In the genomic region with DNA sequence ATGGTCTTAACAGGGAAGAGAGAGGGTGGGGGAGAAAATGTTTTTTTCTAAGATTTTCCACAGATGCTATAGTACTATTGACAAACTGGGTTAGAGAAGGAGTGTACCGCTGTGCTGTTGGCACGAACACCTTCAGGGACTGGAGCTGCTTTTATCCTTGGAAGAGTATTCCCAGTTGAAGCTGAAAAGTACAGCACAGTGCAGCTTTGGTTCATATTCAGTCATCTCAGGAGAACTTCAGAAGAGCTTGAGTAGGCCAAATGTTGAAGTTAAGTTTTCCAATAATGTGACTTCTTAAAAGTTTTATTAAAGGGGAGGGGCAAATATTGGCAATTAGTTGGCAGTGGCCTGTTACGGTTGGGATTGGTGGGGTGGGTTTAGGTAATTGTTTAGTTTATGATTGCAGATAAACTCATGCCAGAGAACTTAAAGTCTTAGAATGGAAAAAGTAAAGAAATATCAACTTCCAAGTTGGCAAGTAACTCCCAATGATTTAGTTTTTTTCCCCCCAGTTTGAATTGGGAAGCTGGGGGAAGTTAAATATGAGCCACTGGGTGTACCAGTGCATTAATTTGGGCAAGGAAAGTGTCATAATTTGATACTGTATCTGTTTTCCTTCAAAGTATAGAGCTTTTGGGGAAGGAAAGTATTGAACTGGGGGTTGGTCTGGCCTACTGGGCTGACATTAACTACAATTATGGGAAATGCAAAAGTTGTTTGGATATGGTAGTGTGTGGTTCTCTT, we compare ENCODE assay signal across 9 cellular contexts. TPM values are rescaled to one million over a fixed set of nuclear protein-coding genes. Genes with fewer than 3 reads are reported as not detected.
A peak's percentile ranks its signal among the peaks of the same experiment; 100 is the strongest.
DNase-seq lines count a peak whose midpoint lies in the region; ATAC-seq, FAIRE-seq and TF ChIP-seq lines count a peak whose summit lies in the region.
"Had no signal": no experiment of that assay in that cellular context is flagged by ENCODE, and none has a peak within 500 bp of the region (broad histone marks: within the 10 kb centered on the region; RNA-seq: fewer than 3 reads in every experiment).

No MANE protein-coding gene starts in this region.

- TF ChIP-seq CTCF in K562 (IDR thresholded peaks at IDR 0.05 in 2 of 3, conservative IDR thresholded peaks at IDR 0.05 in 1 of 3; ENCODE audit: insufficient read depth in 2 of 3, low read depth in 1 of 3, low read length in 3 of 3) (no peak), lung (IDR thresholded peaks at IDR 0.05; ENCODE audit: control extremely low read depth, extremely low read depth) (no peak)

- H3K4me2 ChIP-seq in K562 (ENCODE audit: insufficient read depth, low read length) = peak overlapping the region; percentile 94

- CTCF ChIA-PET in K562 (lab: Yijun Ruan, JAX; ENCODE audit: low intra/inter-chr PET ratio) = no interaction called here

- H3K4me3 ChIP-seq in HUES64 (ENCODE audit: low read length) (peak overlapping the region; percentile 96), K562 (peak overlapping the region; percentile 84), lung (peak overlapping the region; percentile 88)

- H3K9me3 ChIP-seq in HUES64 (ENCODE audit: insufficient read depth, low read depth, low read length) (no peaks in the 10 kb centered on the region), K562 (replicated peaks; ENCODE audit: control insufficient read depth, insufficient read depth, low read depth, low read length) (no peaks in the 10 kb centered on the region), lung (ENCODE audit: control insufficient read depth in 2 of 2, insufficient read depth in 1 of 2, low read length in 1 of 2) (peaks cover 0 to 3% of the 10 kb centered on the region in 2 donors)

- H3K79me2 ChIP-seq in K562 (ENCODE audit: control insufficient read depth, insufficient read depth, low read length) = peaks cover 97% of the 10 kb centered on the region

- FAIRE-seq in K562 (lab: Jason Lieb, UNC) = no peak

- peak; percentile 25 to 43 for DNase-seq in AML-193 (lab: John Stamatoyannopoulos, UW)
- DNase-seq in K562 (ENCODE audit: extremely low read depth in 1 of 4, low spot score in 3 of 4) = peak in 2 of 4 experiments; percentile 7 to 64
- no peak for DNase-seq in lung (ENCODE audit: low spot score)
- DNase-seq in GM03348 (ENCODE audit: low spot score) = no peak
- DNase-seq in dedifferentiated amniotic fluid mesenchymal stem cell (ENCODE audit: extremely low spot score) = no peak
- no peak for DNase-seq in activated gamma-delta T cell treated with Interleukin-2 at 50 U/mL for 16 hours

- WGBS in HUES64 = 2% methylated on average over 3 of the region's 3 CpGs
- WGBS in K562 (ENCODE audit: insufficient coverage, low coverage, missing lambda C conversion rate) = 0% methylated on average over 3 of the region's 3 CpGs
- 0 to 1% methylated on average over 3 of the region's 3 CpGs for WGBS in lung, 2 donors

- H3K9me1 ChIP-seq in K562 (ENCODE audit: control insufficient read depth, insufficient read depth, low read length) = peaks cover 5% of the 10 kb centered on the region

- H3K9ac ChIP-seq in HUES64 (ENCODE audit: low read depth, low read length) (peak overlapping the region; percentile 100), K562 (ENCODE audit: insufficient read depth in 1 of 2, low read depth in 2 of 2, low read length in 2 of 2) (peak overlapping the region; percentile 86 to 100)

- no TSS peak for BruUV-seq in K562 (replicated peaks; lab: Mats Ljungman, UMichigan)

- H2AFZ ChIP-seq in K562 (ENCODE audit: low read depth, low read length) = no peak overlapping the region

- TF ChIP-seq RAD21 in K562 (CRISPR knock-in tag; conservative IDR thresholded peaks at IDR 0.05 in 1 of 2, IDR thresholded peaks at IDR 0.05 in 1 of 2) = no peak; a peak in 1 of 4 replicates

- TF ChIP-seq EP300 in K562 (IDR thresholded peaks at IDR 0.05; ENCODE audit: low read length) = peak; percentile 15; the same call in 1 of the 2 replicates

- no peak overlapping the region; the same call in 1 of the 2 replicates for H3K27ac ChIP-seq in HUES64 (ENCODE audit: low read depth, low read length)
- peak overlapping the region; percentile 99 for H3K27ac ChIP-seq in K562 (ENCODE audit: extremely low read depth, low read depth, low read length)
- H3K27ac ChIP-seq in lung (ENCODE audit: low read depth in 1 of 2, low read length in 1 of 2) = peak overlapping the region; percentile 87 to 96

- peak; percentile 85 for TF ChIP-seq POLR2A in K562 (conservative IDR thresholded peaks at IDR 0.05)

- intact Hi-C loops in K562 (cut with micrococcal nuclease) = no loop called here

- H3K4me1 ChIP-seq in HUES64 (ENCODE audit: insufficient read depth, low read length) = peaks cover 22% of the 10 kb centered on the region
- H3K4me1 ChIP-seq in K562 (replicated peaks in 1 of 2; ENCODE audit: control insufficient read depth in 2 of 2, insufficient read depth in 2 of 2, low read length in 2 of 2) = peaks cover 4 to 7% of the 10 kb centered on the region in 2 experiments; a peak in 3 of 5 replicates
- peaks cover 0 to 2% of the 10 kb centered on the region in 2 donors for H3K4me1 ChIP-seq in lung (ENCODE audit: control insufficient read depth in 2 of 2, insufficient read depth in 2 of 2, low read length in 2 of 2)

- H3K36me3 ChIP-seq in HUES64 (ENCODE audit: insufficient read depth, low read length) = peaks cover 69% of the 10 kb centered on the region
- peaks cover 75% of the 10 kb centered on the region for H3K36me3 ChIP-seq in K562 (ENCODE audit: control insufficient read depth, insufficient read depth, low read length)
- peaks cover 12 to 34% of the 10 kb centered on the region in 2 donors for H3K36me3 ChIP-seq in lung (ENCODE audit: control insufficient read depth in 2 of 2, insufficient read depth in 2 of 2, low read length in 2 of 2)

- H4K20me1 ChIP-seq in K562 (replicated peaks; ENCODE audit: control insufficient read depth, insufficient read depth, low read length) = peaks cover 70% of the 10 kb centered on the region

- ATAC-seq in K562 (no peak), lung (ENCODE audit: insufficient read depth, low FRiP score) (no peak), GM18520 (IDR thresholded peaks at IDR 0.05; ENCODE audit: unreplicated experiment) (no peak)
- ATAC-seq: naive thymus-derived CD8-positive, alpha-beta T cell had no signal

- no peaks in the 10 kb centered on the region for H3K27me3 ChIP-seq in HUES64 (ENCODE audit: insufficient read depth, low read length)
- H3K27me3 ChIP-seq in K562 (ENCODE audit: control insufficient read depth in 2 of 2, insufficient read depth in 2 of 2, low read length in 2 of 2) = no peaks in the 10 kb centered on the region
- H3K27me3 ChIP-seq in lung (ENCODE audit: control insufficient read depth, insufficient read depth) = no peaks in the 10 kb centered on the region

- in situ Hi-C loops in K562 (cut with MboI) = no loop called here

- POLR2A ChIA-PET in K562 (lab: Yijun Ruan, JAX) = interaction anchor here (0.5 to 27.6 kb wide), 41 partner anchors 7 to 1312 kb away, joined by 3 to 2118 read pairs (median 5); a partner anchor contains a TSS

RNA-seq across cellular contexts. Expression of a gene that starts 2.9 kb away (rescaled TPM):
- 392 TPM for polyA plus RNA-seq in HUES64 (2013, experiment 1 of 2)
- 461 TPM for polyA plus RNA-seq in HUES64 (2013, experiment 2 of 2)
- 25,088 and 54,166 TPM in 2 replicates for total RNA-seq in K562 (2011; cell fraction: chromatin; rRNA removed; ENCODE audit: low replicate concordance)
- total RNA-seq in K562 (2011; cell fraction: nucleolus; rRNA removed) = 9,055 and 12,105 TPM in 2 replicates
- total RNA-seq in K562 (2011; cell fraction: nucleoplasm; rRNA removed) = 29,585 and 58,308 TPM in 2 replicates
- total RNA-seq in K562 (2014; rRNA removed) (1,943 and 2,212 TPM in 2 replicates), K562 (2014; rRNA removed; fragmentation: Illumina TruSeq; extraction: Trizol) (2,548 and 2,859 TPM in 2 replicates), K562 (2015; rRNA removed; fragmentation: Illumina TruSeq; extraction: Trizol) (2,437 and 2,551 TPM in 2 replicates), K562 (2021) (4,052 and 5,928 TPM in 2 replicates), lung (over 10,000 TPM; 10,633 to 48,332 TPM)
- polyA plus RNA-seq in K562 (2011; rRNA removed) (980 and 1,205 TPM in 2 replicates), K562 (2014; fragmentation: Illumina TruSeq; extraction: Trizol) (363 and 398 TPM in 2 replicates), K562 (2014; fragmentation: Nextera tagmentation; extraction: Ambion mirVana) (1,000 to 10,000 TPM; 1,606 to 8,715 TPM), K562 (2014; rRNA removed) (1,666 and 2,351 TPM in 2 replicates), lung (1,000 to 10,000 TPM in 1 of 2 donors, 100 to 1,000 TPM in 1; 125 to 2,965 TPM)
- polyA plus RNA-seq in K562 (2011; cell fraction: cytosol; rRNA removed) = 93.6 and 371 TPM in 2 replicates
- 5,475 and 8,513 TPM in 2 replicates for polyA plus RNA-seq in K562 (2011; cell fraction: nucleus; rRNA removed)
- polyA plus RNA-seq in K562 (2012) = 1,113 and 1,346 TPM in 2 replicates
- 5,106 and 10,064 TPM in 2 replicates for polyA minus RNA-seq in K562 (2011; rRNA and poly(A)+ RNA removed)
- 2,869 and 5,041 TPM in 2 replicates for polyA minus RNA-seq in K562 (2011; cell fraction: cytosol; rRNA and poly(A)+ RNA removed)
- polyA minus RNA-seq in K562 (2011; cell fraction: nucleus; rRNA and poly(A)+ RNA removed) = 20,177 and 33,147 TPM in 2 replicates

RNA-seq across cellular contexts. Expression of a gene that starts 23.2 kb away (rescaled TPM):
- polyA plus RNA-seq in HUES64 (2013, experiment 1 of 2) = 39.3 TPM
- polyA plus RNA-seq in HUES64 (2013, experiment 2 of 2) = 42.5 TPM
- 59.7 and 207 TPM in 2 replicates for total RNA-seq in K562 (2011; cell fraction: chromatin; rRNA removed; ENCODE audit: low replicate concordance)
- total RNA-seq in K562 (2011; cell fraction: nucleolus; rRNA removed) = 125 and 130 TPM in 2 replicates
- total RNA-seq in K562 (2011; cell fraction: nucleoplasm; rRNA removed) = 91.0 and 98.2 TPM in 2 replicates
- 145 and 156 TPM in 2 replicates for total RNA-seq in K562 (2014; rRNA removed)
- total RNA-seq in K562 (2014; rRNA removed; fragmentation: Illumina TruSeq; extraction: Trizol) = 14.2 and 20.2 TPM in 2 replicates
- total RNA-seq in K562 (2015; rRNA removed; fragmentation: Illumina TruSeq; extraction: Trizol) = 57.6 and 59.0 TPM in 2 replicates
- total RNA-seq in K562 (2021) = 113 and 115 TPM in 2 replicates
- 55.0 and 79.2 TPM in 2 replicates for polyA plus RNA-seq in K562 (2011; rRNA removed)
- 121 and 188 TPM in 2 replicates for polyA plus RNA-seq in K562 (2011; cell fraction: cytosol; rRNA removed)
- 124 and 172 TPM in 2 replicates for polyA plus RNA-seq in K562 (2011; cell fraction: nucleus; rRNA removed)
- 54.7 and 95.3 TPM in 2 replicates for polyA plus RNA-seq in K562 (2012)
- 76.1 and 81.3 TPM in 2 replicates for polyA plus RNA-seq in K562 (2014; fragmentation: Illumina TruSeq; extraction: Trizol)
- 1 to 10 TPM; 1.9 to 4.7 TPM for polyA plus RNA-seq in K562 (2014; fragmentation: Nextera tagmentation; extraction: Ambion mirVana)
- 96.0 and 104 TPM in 2 replicates for polyA plus RNA-seq in K562 (2014; rRNA removed)
- 27.0 and 42.0 TPM in 2 replicates for polyA minus RNA-seq in K562 (2011; rRNA and poly(A)+ RNA removed)
- polyA minus RNA-seq in K562 (2011; cell fraction: cytosol; rRNA and poly(A)+ RNA removed) = 62.5 and 74.3 TPM in 2 replicates
- 31.2 and 38.2 TPM in 2 replicates for polyA minus RNA-seq in K562 (2011; cell fraction: nucleus; rRNA and poly(A)+ RNA removed)
- 10 to 100 TPM; 54.3 to 93.8 TPM for total RNA-seq in lung
- 100 to 1,000 TPM in 1 of 2 donors, 10 to 100 TPM in 1; 79.1 to 107 TPM for polyA plus RNA-seq in lung

RNA-seq across cellular contexts. Expression of a gene that starts 56.5 kb away (rescaled TPM):
- polyA plus RNA-seq in HUES64 (2013, experiment 1 of 2) = 5.0 TPM
- polyA plus RNA-seq in HUES64 (2013, experiment 2 of 2) = 7.1 TPM
- 78.9 and 182 TPM in 2 replicates for total RNA-seq in K562 (2011; cell fraction: chromatin; rRNA removed; ENCODE audit: low replicate concordance)
- total RNA-seq in K562 (2011; cell fraction: nucleolus; rRNA removed) = 71.7 and 81.2 TPM in 2 replicates
- 77.2 and 120 TPM in 2 replicates for total RNA-seq in K562 (2011; cell fraction: nucleoplasm; rRNA removed)
- 15.0 and 19.3 TPM in 2 replicates for total RNA-seq in K562 (2014; rRNA removed)
- total RNA-seq in K562 (2014; rRNA removed; fragmentation: Illumina TruSeq; extraction: Trizol) = 1.3 and 1.7 TPM in 2 replicates
- total RNA-seq in K562 (2015; rRNA removed; fragmentation: Illumina TruSeq; extraction: Trizol) = 3.8 and 4.4 TPM in 2 replicates
- 17.1 and 18.8 TPM in 2 replicates for total RNA-seq in K562 (2021)
- polyA plus RNA-seq in K562 (2011; rRNA removed) = 7.4 and 17.0 TPM in 2 replicates
- 13.4 and 20.3 TPM in 2 replicates for polyA plus RNA-seq in K562 (2011; cell fraction: cytosol; rRNA removed)
- polyA plus RNA-seq in K562 (2011; cell fraction: nucleus; rRNA removed) = 102 and 163 TPM in 2 replicates
- 19.2 and 25.7 TPM in 2 replicates for polyA plus RNA-seq in K562 (2012)
- polyA plus RNA-seq in K562 (2014; fragmentation: Illumina TruSeq; extraction: Trizol) = 4.8 and 6.9 TPM in 2 replicates
- under 1 TPM; 0.06 to 0.14 TPM for polyA plus RNA-seq in K562 (2014; fragmentation: Nextera tagmentation; extraction: Ambion mirVana)
- 14.6 and 20.5 TPM in 2 replicates for polyA plus RNA-seq in K562 (2014; rRNA removed)
- polyA minus RNA-seq in K562 (2011; rRNA and poly(A)+ RNA removed) = 6.4 and 7.8 TPM in 2 replicates
- polyA minus RNA-seq in K562 (2011; cell fraction: cytosol; rRNA and poly(A)+ RNA removed) = 7.6 and 12.6 TPM in 2 replicates
- polyA minus RNA-seq in K562 (2011; cell fraction: nucleus; rRNA and poly(A)+ RNA removed) = 18.2 and 23.1 TPM in 2 replicates
- total RNA-seq in lung = 100 to 1,000 TPM; 100 to 111 TPM
- polyA plus RNA-seq in lung = 10 to 100 TPM; 39.1 to 46.6 TPM

Comparison
In these comparisons a context has a peak if more than half of its experiments do, and no peak if none do; other contexts are left out.
1. DNase-seq: peak in AML-193 (2 of 2); none in lung (single experiment), GM03348 (single experiment), dedifferentiated amniotic fluid mesenchymal stem cell (single experiment) and activated gamma-delta T cell treated with Interleukin-2 at 50 U/mL for 16 hours (single experiment).
2. Peak in every context shown above with its lines, with median percentiles within 50 percentile points of each other: H3K4me3 ChIP-seq.